Comparison of ENCODE assay signal across 1 cellular context in genomic region chr11:111926505-111927391, GRCh38.
TF ChIP-seq lines count a peak whose summit lies in the region.

No MANE protein-coding gene starts in this region.

TF ChIP-seq in K562, 482 proteins besides CTCF, POLR2A, EP300 and RAD21 (continued from another document and continues in another):
- TF ChIP-seq, protein P1, sequence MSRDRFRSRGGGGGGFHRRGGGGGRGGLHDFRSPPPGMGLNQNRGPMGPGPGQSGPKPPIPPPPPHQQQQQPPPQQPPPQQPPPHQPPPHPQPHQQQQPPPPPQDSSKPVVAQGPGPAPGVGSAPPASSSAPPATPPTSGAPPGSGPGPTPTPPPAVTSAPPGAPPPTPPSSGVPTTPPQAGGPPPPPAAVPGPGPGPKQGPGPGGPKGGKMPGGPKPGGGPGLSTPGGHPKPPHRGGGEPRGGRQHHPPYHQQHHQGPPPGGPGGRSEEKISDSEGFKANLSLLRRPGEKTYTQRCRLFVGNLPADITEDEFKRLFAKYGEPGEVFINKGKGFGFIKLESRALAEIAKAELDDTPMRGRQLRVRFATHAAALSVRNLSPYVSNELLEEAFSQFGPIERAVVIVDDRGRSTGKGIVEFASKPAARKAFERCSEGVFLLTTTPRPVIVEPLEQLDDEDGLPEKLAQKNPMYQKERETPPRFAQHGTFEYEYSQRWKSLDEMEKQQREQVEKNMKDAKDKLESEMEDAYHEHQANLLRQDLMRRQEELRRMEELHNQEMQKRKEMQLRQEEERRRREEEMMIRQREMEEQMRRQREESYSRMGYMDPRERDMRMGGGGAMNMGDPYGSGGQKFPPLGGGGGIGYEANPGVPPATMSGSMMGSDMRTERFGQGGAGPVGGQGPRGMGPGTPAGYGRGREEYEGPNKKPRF (IDR thresholded peaks at IDR 0.05; ENCODE audit: low read depth, low read length): no peak
- TF ChIP-seq SAFB2 (IDR thresholded peaks at IDR 0.05; ENCODE audit: borderline replicate concordance, low read depth, low read length, severe bottlenecking) (no peak), THRAP3 (IDR thresholded peaks at IDR 0.05; ENCODE audit: borderline replicate concordance) (no peak), HDAC3 (IDR thresholded peaks at IDR 0.05; ENCODE audit: borderline replicate concordance, partially characterized antibody) (no peak), FOXK2 (conservative IDR thresholded peaks at IDR 0.05 in 1 of 2, IDR thresholded peaks at IDR 0.05 in 1 of 2; ENCODE audit: low read depth in 2 of 2) (peak; percentile 49 to 79; a peak in 3 of 4 replicates), ZBTB2 (IDR thresholded peaks at IDR 0.05) (no peak), MYC (IDR thresholded peaks at IDR 0.05; ENCODE audit: low read depth, low read length) (peak; percentile 72), MYC (CRISPR knock-in tag; IDR thresholded peaks at IDR 0.05; ENCODE audit: borderline replicate concordance, low read depth) (no peak), ILF3 (IDR thresholded peaks at IDR 0.05; ENCODE audit: borderline replicate concordance) (no peak), ZNF609 (CRISPR knock-in tag; IDR thresholded peaks at IDR 0.05; ENCODE audit: borderline replicate concordance) (no peak), VEZF1 (CRISPR knock-in tag; IDR thresholded peaks at IDR 0.05) (peak; percentile 94), FOXJ2 (tag; IDR thresholded peaks at IDR 0.05) (0 out of 2 replicates have a peak, but pooled peaks have one; percentile 46), ZBTB33 (CRISPR knock-in tag; IDR thresholded peaks at IDR 0.05) (0 out of 2 replicates have a peak, but pooled peaks have one; percentile 21), IRF9 (tag; IDR thresholded peaks at IDR 0.05) (no peak), NCOA6 (IDR thresholded peaks at IDR 0.05) (no peak), NFRKB (IDR thresholded peaks at IDR 0.05; ENCODE audit: low read depth) (peak; percentile 77; the same call in 1 of the 2 replicates), STAT5A (IDR thresholded peaks at IDR 0.05; ENCODE audit: borderline replicate concordance, low read length) (no peak), ZNF408 (CRISPR knock-in tag; IDR thresholded peaks at IDR 0.05; ENCODE audit: low read depth) (no peak), CBX5 (IDR thresholded peaks at IDR 0.05; ENCODE audit: borderline replicate concordance, low read depth) (no peak), CBFA2T3 (IDR thresholded peaks at IDR 0.05) (no peak), NR1H2 (CRISPR knock-in tag; IDR thresholded peaks at IDR 0.05) (no peak), DMBX1 (CRISPR knock-in tag; IDR thresholded peaks at IDR 0.05; ENCODE audit: borderline replicate concordance) (peak; percentile 73), U2AF1 (optimal IDR thresholded peaks at IDR 0.05; ENCODE audit: low read depth, low read length) (no peak), PCBP2 (IDR thresholded peaks at IDR 0.05; ENCODE audit: low read depth, low read length, poor library complexity, severe bottlenecking) (no peak), CAMTA2 (CRISPR knock-in tag; conservative IDR thresholded peaks at IDR 0.05) (no peak), ZSCAN29 (IDR thresholded peaks at IDR 0.05) (no peak), PKNOX1 (IDR thresholded peaks at IDR 0.05) (no peak), RFX7 (CRISPR knock-in tag; IDR thresholded peaks at IDR 0.05) (no peak), BRF1 (IDR thresholded peaks at IDR 0.05; ENCODE audit: borderline replicate concordance, extremely low read depth, insufficient read length) (no peak), ZNF592 (IDR thresholded peaks at IDR 0.05) (peak; percentile 83)
- TF ChIP-seq, protein P2, sequence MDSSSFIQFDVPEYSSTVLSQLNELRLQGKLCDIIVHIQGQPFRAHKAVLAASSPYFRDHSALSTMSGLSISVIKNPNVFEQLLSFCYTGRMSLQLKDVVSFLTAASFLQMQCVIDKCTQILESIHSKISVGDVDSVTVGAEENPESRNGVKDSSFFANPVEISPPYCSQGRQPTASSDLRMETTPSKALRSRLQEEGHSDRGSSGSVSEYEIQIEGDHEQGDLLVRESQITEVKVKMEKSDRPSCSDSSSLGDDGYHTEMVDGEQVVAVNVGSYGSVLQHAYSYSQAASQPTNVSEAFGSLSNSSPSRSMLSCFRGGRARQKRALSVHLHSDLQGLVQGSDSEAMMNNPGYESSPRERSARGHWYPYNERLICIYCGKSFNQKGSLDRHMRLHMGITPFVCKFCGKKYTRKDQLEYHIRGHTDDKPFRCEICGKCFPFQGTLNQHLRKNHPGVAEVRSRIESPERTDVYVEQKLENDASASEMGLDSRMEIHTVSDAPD (CRISPR knock-in tag; IDR thresholded peaks at IDR 0.05): no peak
- TF ChIP-seq, protein P3, sequence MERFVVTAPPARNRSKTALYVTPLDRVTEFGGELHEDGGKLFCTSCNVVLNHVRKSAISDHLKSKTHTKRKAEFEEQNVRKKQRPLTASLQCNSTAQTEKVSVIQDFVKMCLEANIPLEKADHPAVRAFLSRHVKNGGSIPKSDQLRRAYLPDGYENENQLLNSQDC (CRISPR knock-in tag; IDR thresholded peaks at IDR 0.05): no peak
- TF ChIP-seq, protein P4, sequence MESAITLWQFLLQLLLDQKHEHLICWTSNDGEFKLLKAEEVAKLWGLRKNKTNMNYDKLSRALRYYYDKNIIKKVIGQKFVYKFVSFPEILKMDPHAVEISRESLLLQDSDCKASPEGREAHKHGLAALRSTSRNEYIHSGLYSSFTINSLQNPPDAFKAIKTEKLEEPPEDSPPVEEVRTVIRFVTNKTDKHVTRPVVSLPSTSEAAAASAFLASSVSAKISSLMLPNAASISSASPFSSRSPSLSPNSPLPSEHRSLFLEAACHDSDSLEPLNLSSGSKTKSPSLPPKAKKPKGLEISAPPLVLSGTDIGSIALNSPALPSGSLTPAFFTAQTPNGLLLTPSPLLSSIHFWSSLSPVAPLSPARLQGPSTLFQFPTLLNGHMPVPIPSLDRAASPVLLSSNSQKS (CRISPR knock-in tag; IDR thresholded peaks at IDR 0.05): no peak
